19 cellular contexts compared by ENCODE assay signal in genomic region chr18:56756971-56757370, GRCh38.
DNase-seq lines count a peak whose midpoint lies in the region; ATAC-seq and TF ChIP-seq lines count a peak whose summit lies in the region.
"Had no signal": no experiment of that assay in that cellular context is flagged by ENCODE, and none has a peak within 500 bp of the region (broad histone marks: within the 10 kb centered on the region; RNA-seq: fewer than 3 reads in every experiment).

No MANE protein-coding gene starts in this region.

- no peak overlapping the region for H3K18ac ChIP-seq in H9 (ENCODE audit: insufficient read length, low read depth, low read length)

- no peak overlapping the region for H4K8ac ChIP-seq in H9 (replicated peaks; ENCODE audit: insufficient read length, low read depth, low read length)

- DNase-seq in H9 (no peak), NCI-H69 (lab: John Stamatoyannopoulos, UW) (peak; percentile 50), cerebellar nuclear complex (lab: John Stamatoyannopoulos, UW) (peak; percentile 27 to 39), pons (ENCODE audit: low spot score) (peak; percentile 71), T-helper 17 cell (no peak)
- no peak for DNase-seq in central memory CD4-positive, alpha-beta T cell
- no peak for DNase-seq in stimulated activated naive CD8-positive, alpha-beta T cell treated with anti-CD3 and anti-CD28 coated beads, Interleukin-15, amount 100 ng/mL, for 72 hours
- DNase-seq: activated CD4-positive, alpha-beta memory T cell treated with anti-CD3 and anti-CD28 coated beads for 36 hours; DMS79 treated with DMSO at 0.1 percent for 48 hours; HFFc6; NCI-H2107; stimulated activated naive CD4-positive, alpha-beta T cell treated with Interleukin-2 at 50 U/mL for 16 hours had no signal

- H3K27me3 Mint-ChIP-seq in H9 (ENCODE audit: low read depth) (no peaks in the 10 kb centered on the region), T-helper 17 cell (no peaks in the 10 kb centered on the region)
- H3K27me3 Mint-ChIP-seq in stimulated activated naive CD8-positive, alpha-beta T cell treated with anti-CD3 and anti-CD28 coated beads, Interleukin-15, amount 100 ng/mL, for 72 hours, result no peaks in the 10 kb centered on the region
- H3K27me3 Mint-ChIP-seq: activated CD4-positive, alpha-beta memory T cell treated with anti-CD3 and anti-CD28 coated beads for 36 hours; central memory CD8-positive, alpha-beta T cell; natural killer cell treated with Interleukin-12 subunit alpha and Interleukin-12 subunit beta and Interleukin-15 and Interleukin-18, amount 100 ng/mL, for 72 hours had no signal

- H3K23ac ChIP-seq in H9 (ENCODE audit: insufficient read length, low read depth, low read length), result no peak overlapping the region

- no peaks in the 10 kb centered on the region for H3K79me2 ChIP-seq in H9 (ENCODE audit: insufficient read depth, low read length)

- no peak overlapping the region for H3K14ac ChIP-seq in H9 (ENCODE audit: insufficient read depth, low read length)

- no peak overlapping the region for H3T11ph ChIP-seq in H9 (ENCODE audit: low read length)

- H2BK12ac ChIP-seq in H9 (ENCODE audit: insufficient read length, low read depth, low read length), result no peak overlapping the region

- H3K56ac ChIP-seq in H9 (ENCODE audit: insufficient read length, low read depth, low read length), result no peak overlapping the region

- H4K5ac ChIP-seq in H9 (ENCODE audit: insufficient read length, low read depth, low read length), result no peak overlapping the region

- no peaks in the 10 kb centered on the region for H3K79me1 ChIP-seq in H9 (ENCODE audit: insufficient read depth, low read depth, low read length, poor library complexity, severe bottlenecking)

- TF ChIP-seq CTCF in H9 (conservative IDR thresholded peaks at IDR 0.05), result no peak

- no peak overlapping the region for H2BK15ac ChIP-seq in H9 (ENCODE audit: low read depth, low read length)

- H3K23me2 ChIP-seq in H9 (ENCODE audit: insufficient read length, low read depth, low read length, poor library complexity, severe bottlenecking), result no peaks in the 10 kb centered on the region

- H3K4me1 Mint-ChIP-seq in H9, result no peaks in the 10 kb centered on the region
- peaks cover 2% of the 10 kb centered on the region for H3K4me1 Mint-ChIP-seq in T-helper 17 cell
- no peaks in the 10 kb centered on the region for H3K4me1 Mint-ChIP-seq in stimulated activated naive CD8-positive, alpha-beta T cell treated with anti-CD3 and anti-CD28 coated beads, Interleukin-15, amount 100 ng/mL, for 72 hours
- H3K4me1 Mint-ChIP-seq: central memory CD8-positive, alpha-beta T cell had no signal

- H2BK20ac ChIP-seq in H9 (ENCODE audit: low read depth, low read length, poor library complexity, severe bottlenecking), result no peak overlapping the region

- peak overlapping the region in 2 of 3 experiments; percentile 29 to 39; a peak in 1 of 7 replicates for H3K27ac Mint-ChIP-seq in H9
- H3K27ac Mint-ChIP-seq in T-helper 17 cell, result no peak overlapping the region
- no peak overlapping the region for H3K27ac Mint-ChIP-seq in stimulated activated naive CD8-positive, alpha-beta T cell treated with anti-CD3 and anti-CD28 coated beads, Interleukin-15, amount 100 ng/mL, for 72 hours
- H3K27ac Mint-ChIP-seq: activated CD4-positive, alpha-beta memory T cell treated with anti-CD3 and anti-CD28 coated beads for 36 hours; HFFc6; natural killer cell treated with Interleukin-12 subunit alpha and Interleukin-12 subunit beta and Interleukin-15 and Interleukin-18, amount 100 ng/mL, for 72 hours had no signal

- H3K27ac ChIP-seq in H9 (ENCODE audit: insufficient read length, low read depth, low read length), result no peak overlapping the region
- H3K27ac ChIP-seq: C4-2B, psoas muscle, SJSA1, upper lobe of left lung had no signal

- no peaks in the 10 kb centered on the region for H4K20me1 ChIP-seq in H9 (ENCODE audit: control insufficient read depth, insufficient read depth, insufficient read length)

- H3K27me3 ChIP-seq in H9 (ENCODE audit: insufficient read depth, low read length), result no peaks in the 10 kb centered on the region
- H3K27me3 ChIP-seq: SJSA1, upper lobe of left lung had no signal

- no peak overlapping the region for H2BK5ac ChIP-seq in H9 (ENCODE audit: insufficient read length, low read length)

- H3K9me3 ChIP-seq in H9 (ENCODE audit: control insufficient read depth, low read depth, low read length) (no peaks in the 10 kb centered on the region), T-helper 17 cell (ENCODE audit: control insufficient read depth, low read length, poor library complexity, severe bottlenecking) (no peaks in the 10 kb centered on the region)
- H3K9me3 ChIP-seq: psoas muscle, SJSA1, upper lobe of left lung had no signal

- H3K9ac ChIP-seq in H9 (ENCODE audit: extremely low read depth, insufficient read length, low read length), result no peak overlapping the region

- 0 out of 7 replicates have a peak, but pooled peaks cover 0 to 2% (median 0%) of the 10 kb centered on the region in 3 experiments for H3K36me3 Mint-ChIP-seq in H9 (ENCODE audit: insufficient read depth in 1 of 3, low read depth in 3 of 3)
- H3K36me3 Mint-ChIP-seq in T-helper 17 cell (ENCODE audit: low read depth), result peaks cover 8% of the 10 kb centered on the region

- no peaks in the 10 kb centered on the region for H3K4me1 ChIP-seq in H9 (ENCODE audit: insufficient read depth, low read length)
- H3K4me1 ChIP-seq: psoas muscle, SJSA1, upper lobe of left lung had no signal

- H3K9me3 Mint-ChIP-seq in H9, result no peaks in the 10 kb centered on the region
- no peaks in the 10 kb centered on the region for H3K9me3 Mint-ChIP-seq in stimulated activated naive CD8-positive, alpha-beta T cell treated with anti-CD3 and anti-CD28 coated beads, Interleukin-15, amount 100 ng/mL, for 72 hours
- H3K9me3 Mint-ChIP-seq: activated CD4-positive, alpha-beta memory T cell treated with anti-CD3 and anti-CD28 coated beads for 36 hours; central memory CD8-positive, alpha-beta T cell; HFFc6; natural killer cell treated with Interleukin-12 subunit alpha and Interleukin-12 subunit beta and Interleukin-15 and Interleukin-18, amount 100 ng/mL, for 72 hours had no signal

- H3K4me3 Mint-ChIP-seq in H9 (no peak overlapping the region), T-helper 17 cell (no peak overlapping the region)
- no peak overlapping the region for H3K4me3 Mint-ChIP-seq in stimulated activated naive CD8-positive, alpha-beta T cell treated with anti-CD3 and anti-CD28 coated beads, Interleukin-15, amount 100 ng/mL, for 72 hours
- H3K4me3 Mint-ChIP-seq: activated CD4-positive, alpha-beta memory T cell treated with anti-CD3 and anti-CD28 coated beads for 36 hours; central memory CD8-positive, alpha-beta T cell; HFFc6; natural killer cell treated with Interleukin-12 subunit alpha and Interleukin-12 subunit beta and Interleukin-15 and Interleukin-18, amount 100 ng/mL, for 72 hours had no signal

- no peak overlapping the region for H3K4ac ChIP-seq in H9 (ENCODE audit: low read depth, low read length)

- H2BK120ac ChIP-seq in H9 (ENCODE audit: low read depth, low read length, poor library complexity, severe bottlenecking), result no peak overlapping the region

- H2AFZ ChIP-seq in H9 (ENCODE audit: low read length), result no peak overlapping the region

- WGBS in H9 (ENCODE audit: extremely low coverage, insufficient read length, low lambda C conversion rate), result no CpG with 5 or more reads among the region's 9 CpGs

- no peak overlapping the region for H4K91ac ChIP-seq in H9 (ENCODE audit: insufficient read length, low read depth, low read length)

- ATAC-seq in GM19455 (IDR thresholded peaks at IDR 0.05; ENCODE audit: unreplicated experiment) (no peak), T-helper 17 cell (no peak)
- ATAC-seq in stimulated activated naive CD8-positive, alpha-beta T cell treated with anti-CD3 and anti-CD28 coated beads, Interleukin-15, amount 100 ng/mL, for 72 hours, result no peak
- ATAC-seq: natural killer cell treated with Interleukin-12 subunit alpha and Interleukin-12 subunit beta and Interleukin-15 and Interleukin-18, amount 100 ng/mL, for 72 hours; psoas muscle had no signal

- no peak overlapping the region for H3K4me2 ChIP-seq in H9 (ENCODE audit: insufficient read depth, insufficient read length, low read length)

- H2AK5ac ChIP-seq in H9 (ENCODE audit: insufficient read length, low read length), result no peak overlapping the region

Comparison
In these comparisons a context has a peak if more than half of its experiments do, and no peak if none do; other contexts are left out.
1. DNase-seq: peak in NCI-H69 (single experiment), cerebellar nuclear complex (2 of 2) and pons (single experiment); none in H9 (single experiment), central memory CD4-positive, alpha-beta T cell (single experiment), T-helper 17 cell (0 of 3) and stimulated activated naive CD8-positive, alpha-beta T cell treated with anti-CD3 and anti-CD28 coated beads, Interleukin-15, amount 100 ng/mL, for 72 hours (0 of 2).
2. H3K27ac Mint-ChIP-seq: peak in H9 (2 of 3); none in T-helper 17 cell (single experiment) and stimulated activated naive CD8-positive, alpha-beta T cell treated with anti-CD3 and anti-CD28 coated beads, Interleukin-15, amount 100 ng/mL, for 72 hours (0 of 2).